Comparison of ENCODE assay signal across 18 cellular contexts in genomic region chr12:66275040-66275439, GRCh38.
"Had no signal": no experiment of that assay in that cellular context is flagged by ENCODE, and none has a peak within 500 bp of the region (broad histone marks: within the 10 kb centered on the region; RNA-seq: fewer than 3 reads in every experiment).

No MANE protein-coding gene starts in this region.

- H3K36me3 ChIP-seq: cardiac muscle cell, heart left ventricle, lower lobe of right lung, prostate gland, transverse colon had no signal

- H3K4me1 ChIP-seq: prostate gland, transverse colon had no signal

- H3K9me3 ChIP-seq: heart left ventricle, lower lobe of right lung, prostate gland, transverse colon had no signal

- DNase-seq: activated CD4-positive, alpha-beta T cell treated with anti-CD3 and anti-CD28 coated beads, Interleukin-2, amount 50 U/mL, for 1 hour; activated CD4-positive, CD25-positive, alpha-beta regulatory T cell; activated effector memory CD4-positive, alpha-beta T cell treated with Interleukin-2 at 50 U/mL for 16 hours; activated T-cell treated with anti-CD3 and anti-CD28 coated beads for 4 hours; dorsolateral prefrontal cortex; endodermal cell; heart left ventricle; immature natural killer cell; left cardiac atrium; lower lobe of right lung; right cardiac atrium; stimulated activated CD4-positive, alpha-beta T cell treated with anti-CD3 and anti-CD28 coated beads, Interleukin-4, amount 100 ng/mL, for 24 hours; stimulated activated naive CD4-positive, alpha-beta T cell treated with Interleukin-2 at 50 U/mL for 16 hours; substantia nigra; transverse colon had no signal

- ATAC-seq: heart left ventricle, left cardiac atrium, lower lobe of right lung, right cardiac atrium had no signal

- H3K4me3 ChIP-seq: cardiac muscle cell, dorsolateral prefrontal cortex, heart left ventricle, lower lobe of right lung, prostate gland, skin epidermis, transverse colon had no signal

- H3K27ac ChIP-seq: cardiac muscle cell, dorsolateral prefrontal cortex, heart left ventricle, lower lobe of right lung, prostate gland, skin epidermis, transverse colon had no signal
